Comparison of ENCODE assay signal across 17 cellular contexts in the genomic region with DNA sequence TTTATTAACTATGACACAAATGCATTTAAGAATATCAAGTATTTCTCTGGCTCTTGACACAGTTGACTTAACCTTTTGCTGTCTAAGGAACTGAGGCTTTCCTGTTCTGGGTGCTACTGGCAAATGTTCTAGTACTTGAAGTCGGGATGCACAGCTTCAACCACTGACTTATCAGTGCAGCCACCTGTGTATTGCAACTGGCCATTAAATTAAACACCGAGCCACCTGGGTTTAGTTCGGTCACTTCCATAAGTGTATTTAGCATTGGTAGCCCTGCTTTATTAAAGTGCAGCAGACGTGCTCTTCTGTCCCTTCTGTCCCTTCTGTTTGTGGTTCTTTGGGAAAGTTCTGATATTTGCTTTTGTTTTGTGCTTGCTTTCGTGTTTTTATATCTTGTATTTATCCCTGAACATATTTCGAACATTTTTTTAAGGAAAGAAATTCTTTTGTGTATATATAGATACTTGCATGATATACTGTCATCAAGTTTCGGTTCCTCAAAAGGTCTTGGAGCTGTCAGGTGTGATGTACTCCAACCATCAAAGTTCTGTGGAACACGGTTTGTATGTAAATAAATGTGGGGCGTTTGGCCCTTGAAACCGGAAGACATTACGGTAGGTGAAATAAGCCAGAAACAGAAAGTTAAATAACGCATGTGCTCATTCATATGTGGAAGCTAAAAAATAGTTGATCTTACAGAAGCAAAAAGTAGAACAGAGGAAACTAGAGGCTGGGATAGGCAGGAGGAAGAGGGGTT.
A peak's percentile ranks its signal among the peaks of the same experiment; 100 is the strongest.
DNase-seq lines count a peak whose midpoint lies in the region; ATAC-seq and TF ChIP-seq lines count a peak whose summit lies in the region.
"Had no signal": no experiment of that assay in that cellular context is flagged by ENCODE, and none has a peak within 500 bp of the region (broad histone marks: within the 10 kb centered on the region; RNA-seq: fewer than 3 reads in every experiment).

No MANE protein-coding gene starts in this region.

- no peak for TF ChIP-seq CTCF in OCI-LY3 (IDR thresholded peaks at IDR 0.05; ENCODE audit: low read depth, low read length)

- no peaks in the 10 kb centered on the region for H3K79me2 ChIP-seq in OCI-LY3 (ENCODE audit: low read length)

- no peak for DNase-seq in activated naive CD4-positive, alpha-beta T cell treated with anti-CD3 and anti-CD28 coated beads, Interleukin-2, amount 10 ng/mL, durations not matched to agents 7 days and 5 days
- DNase-seq in SKM-1 (lab: John Stamatoyannopoulos, UW; ENCODE audit: unreplicated experiment) = no peak
- no peak for DNase-seq in left ventricle myocardium superior
- DNase-seq in HuH-7 (ENCODE audit: low spot score) = no peak
- DNase-seq: activated CD4-positive, alpha-beta T cell treated with anti-CD3 and anti-CD28 coated beads, Interleukin-2, amount 50 U/mL, for 1 hour; activated naive CD8-positive, alpha-beta T cell treated with anti-CD3 and anti-CD28 coated beads, Interleukin-2, amount 10 ng/mL, durations not matched to agents 7 days and 5 days; activated T-cell treated with anti-CD3 and anti-CD28 coated beads, Interleukin-2, amount 50 U/mL, for 24 hours; heart left ventricle; NCI-H1105 treated with DMSO at 0.1 percent for 48 hours; NCI-H345 had no signal

- peak overlapping the region; percentile 29 for H3K4me3 ChIP-seq in OCI-LY3 (ENCODE audit: low read length)
- H3K4me3 ChIP-seq: heart left ventricle, SK-N-MC had no signal

- no peak overlapping the region for H3K9ac ChIP-seq in OCI-LY3 (ENCODE audit: low read length)

- no peaks in the 10 kb centered on the region for H3K9me3 Mint-ChIP-seq in activated naive CD4-positive, alpha-beta T cell treated with anti-CD3 and anti-CD28 coated beads, Interleukin-2, amount 10 ng/mL, durations not matched to agents 7 days and 5 days
- H3K9me3 Mint-ChIP-seq: activated naive CD8-positive, alpha-beta T cell treated with anti-CD3 and anti-CD28 coated beads, Interleukin-2, amount 10 ng/mL, durations not matched to agents 7 days and 5 days; activated T-cell treated with anti-CD3 and anti-CD28 coated beads, Interleukin-2, amount 50 U/mL, for 24 hours; nephron had no signal

- H3K27ac ChIP-seq in OCI-LY3 (ENCODE audit: low read length) = no peak overlapping the region
- H3K27ac ChIP-seq: heart left ventricle, SK-N-MC had no signal

- H3K4me2 ChIP-seq in OCI-LY3 (ENCODE audit: low read length) = peak overlapping the region; percentile 46

- ATAC-seq in GM18499 (IDR thresholded peaks at IDR 0.05; ENCODE audit: insufficient read depth, unreplicated experiment) (peak; percentile 96), GM21526 (IDR thresholded peaks at IDR 0.05; ENCODE audit: low FRiP score, unreplicated experiment) (peak; percentile 90), HG03159 (IDR thresholded peaks at IDR 0.05; ENCODE audit: unreplicated experiment) (peak; percentile 74), left ventricle myocardium superior (no peak)
- ATAC-seq: heart left ventricle had no signal

- no peak overlapping the region for H3K27ac Mint-ChIP-seq in activated naive CD4-positive, alpha-beta T cell treated with anti-CD3 and anti-CD28 coated beads, Interleukin-2, amount 10 ng/mL, durations not matched to agents 7 days and 5 days
- H3K27ac Mint-ChIP-seq: activated naive CD8-positive, alpha-beta T cell treated with anti-CD3 and anti-CD28 coated beads, Interleukin-2, amount 10 ng/mL, durations not matched to agents 7 days and 5 days; activated T-cell treated with anti-CD3 and anti-CD28 coated beads, Interleukin-2, amount 50 U/mL, for 24 hours; nephron; stimulated activated naive CD8-positive, alpha-beta T cell treated with anti-CD3 and anti-CD28 coated beads, Interleukin-15, Interleukin-2, amounts not matched to agents 100 ng/mL and 50 ng/mL, for 24 hours had no signal

- no peaks in the 10 kb centered on the region for H3K27me3 ChIP-seq in OCI-LY3 (ENCODE audit: low read depth, low read length)
- H3K27me3 ChIP-seq: heart left ventricle had no signal

- no peaks in the 10 kb centered on the region for H3K27me3 Mint-ChIP-seq in activated naive CD4-positive, alpha-beta T cell treated with anti-CD3 and anti-CD28 coated beads, Interleukin-2, amount 10 ng/mL, durations not matched to agents 7 days and 5 days
- H3K27me3 Mint-ChIP-seq: activated naive CD8-positive, alpha-beta T cell treated with anti-CD3 and anti-CD28 coated beads, Interleukin-2, amount 10 ng/mL, durations not matched to agents 7 days and 5 days; activated T-cell treated with anti-CD3 and anti-CD28 coated beads, Interleukin-2, amount 50 U/mL, for 24 hours; stimulated activated naive CD8-positive, alpha-beta T cell treated with anti-CD3 and anti-CD28 coated beads, Interleukin-15, Interleukin-2, amounts not matched to agents 100 ng/mL and 50 ng/mL, for 24 hours had no signal

- no peaks in the 10 kb centered on the region for H4K20me1 ChIP-seq in OCI-LY3 (ENCODE audit: insufficient read depth, low read length)

- no peaks in the 10 kb centered on the region for H3K9me3 ChIP-seq in OCI-LY3 (ENCODE audit: insufficient read depth, low read length)
- H3K9me3 ChIP-seq: heart left ventricle had no signal

- CTCF ChIA-PET in activated naive CD4-positive, alpha-beta T cell treated with anti-CD3 and anti-CD28 coated beads, Interleukin-2, amount 10 ng/mL, durations not matched to agents 7 days and 5 days (lab: Charles Lee) = interaction anchor here (0.6 kb wide), 1 partner anchor 827 kb away, joined by 3 read pairs; no protein-coding TSS in a partner anchor

- H3K4me1 Mint-ChIP-seq in activated naive CD4-positive, alpha-beta T cell treated with anti-CD3 and anti-CD28 coated beads, Interleukin-2, amount 10 ng/mL, durations not matched to agents 7 days and 5 days = no peaks in the 10 kb centered on the region
- H3K4me1 Mint-ChIP-seq: activated naive CD8-positive, alpha-beta T cell treated with anti-CD3 and anti-CD28 coated beads, Interleukin-2, amount 10 ng/mL, durations not matched to agents 7 days and 5 days; nephron had no signal

- peaks cover 6% of the 10 kb centered on the region; the same call in 1 of the 2 replicates for H3K4me1 ChIP-seq in OCI-LY3 (ENCODE audit: low read length)
- H3K4me1 ChIP-seq: heart left ventricle had no signal

- no peak overlapping the region for H2AFZ ChIP-seq in OCI-LY3 (ENCODE audit: low read depth, low read length)

- intact Hi-C loops in left ventricle myocardium superior (cut with micrococcal nuclease) = no loop called here

- H3K4me3 Mint-ChIP-seq in activated naive CD4-positive, alpha-beta T cell treated with anti-CD3 and anti-CD28 coated beads, Interleukin-2, amount 10 ng/mL, durations not matched to agents 7 days and 5 days = no peak overlapping the region
- H3K4me3 Mint-ChIP-seq: activated naive CD8-positive, alpha-beta T cell treated with anti-CD3 and anti-CD28 coated beads, Interleukin-2, amount 10 ng/mL, durations not matched to agents 7 days and 5 days; activated T-cell treated with anti-CD3 and anti-CD28 coated beads, Interleukin-2, amount 50 U/mL, for 24 hours; nephron; stimulated activated naive CD8-positive, alpha-beta T cell treated with anti-CD3 and anti-CD28 coated beads, Interleukin-15, Interleukin-2, amounts not matched to agents 100 ng/mL and 50 ng/mL, for 24 hours had no signal

- no peaks in the 10 kb centered on the region for H3K36me3 ChIP-seq in OCI-LY3 (replicated peaks; ENCODE audit: low read depth, low read length)
- H3K36me3 ChIP-seq: heart left ventricle had no signal

- H3K36me3 Mint-ChIP-seq in activated naive CD4-positive, alpha-beta T cell treated with anti-CD3 and anti-CD28 coated beads, Interleukin-2, amount 10 ng/mL, durations not matched to agents 7 days and 5 days = no peaks in the 10 kb centered on the region
- H3K36me3 Mint-ChIP-seq: activated naive CD8-positive, alpha-beta T cell treated with anti-CD3 and anti-CD28 coated beads, Interleukin-2, amount 10 ng/mL, durations not matched to agents 7 days and 5 days had no signal
